22 cellular contexts compared by ENCODE assay signal in genomic region chr18:44783371-44783770, GRCh38.
"Had no signal": no experiment of that assay in that cellular context is flagged by ENCODE, and none has a peak within 500 bp of the region (broad histone marks: within the 10 kb centered on the region; RNA-seq: fewer than 3 reads in every experiment).

No MANE protein-coding gene starts in this region.

- H3K36me3 ChIP-seq: MG63, SJCRH30 had no signal

- H3K9me3 ChIP-seq: MG63, SJCRH30 had no signal

- H3K27ac ChIP-seq: SJCRH30 had no signal

- DNase-seq: IMR-90, Karpas-422, KG1, MG63, NCI-H1092, NCI-H1105 treated with DMSO at 0.1 percent for 48 hours, NCI-H1417 treated with DMSO at 0.1 percent for 48 hours, NCI-H146, NCI-H1694 treated with DMSO at 0.1 percent for 48 hours, NCI-H1930, NCI-H2081, NCI-H2107, NCI-H226, NCI-H446, NCI-H510A, NCI-H524 treated with DMSO at 0.1 percent for 48 hours, NCI-H69, NCI-H774, SHP77 treated with DMSO at 0.1 percent for 48 hours, SJCRH30 had no signal

- H3K27me3 ChIP-seq: MG63, SJCRH30 had no signal

- H3K4me3 ChIP-seq: MG63, SJCRH30 had no signal

- ATAC-seq: Right ventricle myocardium inferior, SK-N-SH treated with all-trans-retinoic acid at 6 μM for 48 hours had no signal
